In the genomic region with DNA sequence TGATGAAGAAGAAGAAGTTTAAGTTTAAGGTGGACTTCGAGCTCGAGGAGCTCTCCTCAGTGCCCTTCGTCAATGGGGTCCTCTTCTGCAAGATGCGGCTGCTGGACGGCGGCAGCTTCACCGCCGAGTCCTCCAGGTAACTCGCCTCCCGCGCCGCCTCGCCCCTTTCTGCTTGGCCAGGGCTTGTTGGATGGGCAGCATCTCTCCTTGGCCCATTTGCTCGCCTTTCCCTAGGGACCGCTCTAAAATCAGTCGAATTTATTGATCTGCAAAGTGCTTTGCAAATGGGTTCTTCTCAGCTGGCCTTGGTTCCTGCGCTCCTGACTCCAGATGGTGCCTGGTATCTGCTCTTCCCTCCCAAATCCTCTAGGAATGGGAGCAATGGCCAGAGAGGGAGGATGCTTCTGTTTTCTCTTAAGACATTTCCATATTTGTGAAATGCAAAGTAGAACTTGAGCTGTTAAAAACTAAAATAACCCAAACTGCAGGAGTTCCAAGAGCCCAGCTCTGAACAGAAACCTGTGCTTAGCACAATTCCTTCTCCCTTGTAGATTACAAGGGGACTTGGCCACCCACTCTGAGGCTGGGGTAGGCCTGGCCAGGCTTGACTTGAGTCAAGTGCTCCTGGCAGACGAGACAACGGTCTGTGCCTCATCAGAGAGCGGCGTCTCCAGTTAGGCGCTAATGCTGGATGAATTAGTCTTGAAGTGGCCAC, we compare ENCODE assay signal across 7 cellular contexts. TPM values are rescaled to one million over a fixed set of nuclear protein-coding genes. Genes with fewer than 3 reads are reported as not detected.
DNase-seq lines count a peak whose midpoint lies in the region; TF ChIP-seq lines count a peak whose summit lies in the region.

No MANE protein-coding gene starts in this region.

- H3K9me3 Mint-ChIP-seq in HFFc6 = no peaks in the 10 kb centered on the region

- peak overlapping the region; percentile 76 for H3K4me3 ChIP-seq in brain microvascular endothelial cell (ENCODE audit: low read depth, low read length)

- DNase-seq in HFFc6 (peak; percentile 53), NCI-H1105 (lab: John Stamatoyannopoulos, UW) (peak; percentile 88), T-helper 9 cell (peak; percentile 41), brain microvascular endothelial cell (peak; percentile 59), iris pigment epithelial cell (ENCODE audit: low read depth) (peak; percentile 65)
- peak; percentile 26 for DNase-seq in stimulated activated CD4-positive, alpha-beta T cell treated with anti-CD3 and anti-CD28 coated beads, Interleukin-12 subunit alpha, Interleukin-12 subunit beta, amount 100 ng/mL, for 4 hours

- H3K27ac ChIP-seq in brain microvascular endothelial cell = no peak overlapping the region

- TF ChIP-seq CTCF in GM12873 (IDR thresholded peaks at IDR 0.05; ENCODE audit: insufficient read depth, low read depth, low read length, missing control alignments) = peak; percentile 47
- no peak for TF ChIP-seq CTCF in HFFc6 (IDR thresholded peaks at IDR 0.05)
- peak; percentile 49 for TF ChIP-seq CTCF in brain microvascular endothelial cell (IDR thresholded peaks at IDR 0.05; ENCODE audit: low read depth, low read length, missing control alignments)

- no peaks in the 10 kb centered on the region for H3K36me3 ChIP-seq in brain microvascular endothelial cell (replicated peaks)

- no peaks in the 10 kb centered on the region for H3K36me3 Mint-ChIP-seq in HFFc6 (ENCODE audit: low read depth)

- H3K4me1 Mint-ChIP-seq in HFFc6 (ENCODE audit: low read depth) = peaks cover 8% of the 10 kb centered on the region

- in situ Hi-C loops in brain microvascular endothelial cell (cut with HindIII; ENCODE audit: low pct_ligation_motif_present, low sequenced_read_pairs) = no loop called here

- peak overlapping the region; percentile 92 for H3K4me3 Mint-ChIP-seq in HFFc6

- no peaks in the 10 kb centered on the region for H3K27me3 Mint-ChIP-seq in HFFc6 (ENCODE audit: insufficient read depth)

- H3K27ac Mint-ChIP-seq in HFFc6 = peak overlapping the region; percentile 45

- H3K27me3 ChIP-seq in brain microvascular endothelial cell (replicated peaks) = no peaks in the 10 kb centered on the region

RNA-seq across cellular contexts. Expression of a gene that starts 0.7 kb away (rescaled TPM):
- total RNA-seq in HFFc6 (2021; fragmentation: NEBNext Ultra II Directional; extraction: Animal tissue kit (Norgen Biotek cat#: 25700)) = 1 to 10 TPM; 3.3 to 5.2 (median 4.5) TPM

Comparison
In these comparisons a context has a peak if more than half of its experiments do, and no peak if none do; other contexts are left out.
1. DNase-seq: peak in every context shown above with its lines; median percentile 88 in NCI-H1105; 65 in iris pigment epithelial cell; 59 in brain microvascular endothelial cell; 53 in HFFc6; 41 in T-helper 9 cell; 26 in stimulated activated CD4-positive, alpha-beta T cell treated with anti-CD3 and anti-CD28 coated beads, Interleukin-12 subunit alpha, Interleukin-12 subunit beta, amount 100 ng/mL, for 4 hours.